Comparison of ENCODE assay signal across 9 cellular contexts in the genomic region with DNA sequence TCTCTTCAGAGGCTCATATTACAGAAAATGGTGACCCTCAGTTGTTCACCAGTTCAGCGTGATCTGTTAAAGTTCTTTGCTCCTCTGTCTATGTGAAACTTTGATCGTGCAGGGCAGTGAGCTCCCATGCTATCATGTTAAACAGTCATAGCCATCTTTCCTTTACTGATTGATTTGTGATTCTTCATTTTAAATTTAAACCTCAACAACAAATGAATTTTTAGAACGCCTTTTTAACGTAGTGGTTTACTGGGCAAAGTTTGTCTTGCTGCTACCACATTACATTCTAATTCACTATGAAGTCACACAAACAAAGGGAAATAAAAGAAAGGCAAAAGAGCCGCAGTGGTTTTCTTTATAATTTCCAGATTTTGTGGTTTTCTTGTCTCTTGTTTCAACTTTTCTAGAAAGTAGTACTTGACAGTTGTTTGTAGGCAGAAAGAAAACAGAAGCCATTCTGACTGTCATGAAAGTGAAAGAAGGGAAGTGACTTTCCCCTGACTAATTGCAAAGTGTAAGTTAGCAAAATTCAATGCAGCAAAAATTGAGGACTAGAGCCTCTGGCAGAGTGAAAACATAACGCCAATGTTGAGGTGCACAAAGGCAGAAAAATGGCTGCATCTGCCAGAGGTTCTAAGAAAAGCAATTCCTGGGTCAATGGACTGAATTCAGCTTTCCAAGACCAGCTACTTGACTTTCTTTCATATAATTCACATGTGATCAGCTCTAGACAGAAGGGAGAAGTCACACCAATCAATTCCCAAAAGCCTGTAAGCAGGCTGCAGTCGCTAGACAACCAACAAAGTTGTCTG. TPM values are rescaled to one million over a fixed set of nuclear protein-coding genes. Genes with fewer than 3 reads are reported as not detected.
A peak's percentile ranks its signal among the peaks of the same experiment; 100 is the strongest.
DNase-seq lines count a peak whose midpoint lies in the region; ATAC-seq and TF ChIP-seq lines count a peak whose summit lies in the region.
"Had no signal": no experiment of that assay in that cellular context is flagged by ENCODE, and none has a peak within 500 bp of the region (broad histone marks: within the 10 kb centered on the region; RNA-seq: fewer than 3 reads in every experiment).

No MANE protein-coding gene starts in this region.

- H3K4me1 Mint-ChIP-seq in activated T-cell treated with anti-CD3 and anti-CD28 coated beads, Interleukin-2, amount 50 U/mL, for 24 hours (ENCODE audit: low read depth) = peaks cover 21% of the 10 kb centered on the region
- H3K4me1 Mint-ChIP-seq in T-helper 1 cell treated with Interleukin-12 subunit alpha and Interleukin-12 subunit beta and Interleukin-4 antibody, amounts not matched to agents 30 μg/mL and 1 μg/mL, for 36 hours (ENCODE audit: low read depth) = peaks cover 16% of the 10 kb centered on the region
- H3K4me1 Mint-ChIP-seq in stimulated activated naive B cell treated with anti-CD40 and anti-IgM and Interleukin-4, amounts not matched to agents 10 μg/mL and 1 μg/mL and 100 μg/mL, for 72 hours = peaks cover 8 to 12% of the 10 kb centered on the region in 2 donors

- no peak for TF ChIP-seq CTCF in esophagus muscularis mucosa (IDR thresholded peaks at IDR 0.05)

- ATAC-seq in HG02870 (IDR thresholded peaks at IDR 0.05; ENCODE audit: unreplicated experiment) = peak; percentile 93
- ATAC-seq in stimulated activated naive B cell treated with anti-CD40 and anti-IgM and Interleukin-4, amounts not matched to agents 10 μg/mL and 1 μg/mL and 100 μg/mL, for 72 hours (replicated peaks) = peak; percentile 83 to 92

- H3K9me3 ChIP-seq in esophagus muscularis mucosa = no peaks in the 10 kb centered on the region

- H3K4me3 ChIP-seq in esophagus muscularis mucosa = no peak overlapping the region

- no peaks in the 10 kb centered on the region for H3K4me1 ChIP-seq in esophagus muscularis mucosa

- no peaks in the 10 kb centered on the region for H3K36me3 ChIP-seq in esophagus muscularis mucosa

- WGBS in esophagus muscularis mucosa = 47% methylated on average over 7 of the region's 7 CpGs

- H3K4me3 Mint-ChIP-seq in activated T-cell treated with anti-CD3 and anti-CD28 coated beads, Interleukin-2, amount 50 U/mL, for 24 hours = peak overlapping the region; percentile 49
- H3K4me3 Mint-ChIP-seq in T-helper 1 cell treated with Interleukin-12 subunit alpha and Interleukin-12 subunit beta and Interleukin-4 antibody, amounts not matched to agents 30 μg/mL and 1 μg/mL, for 36 hours = peak overlapping the region; percentile 41
- no peak overlapping the region for H3K4me3 Mint-ChIP-seq in stimulated activated naive B cell treated with anti-CD40 and anti-IgM and Interleukin-4, amounts not matched to agents 10 μg/mL and 1 μg/mL and 100 μg/mL, for 72 hours

- no peak overlapping the region for H3K27ac ChIP-seq in esophagus muscularis mucosa (replicated peaks in 1 of 4)

- peaks cover 10% of the 10 kb centered on the region for H3K9me3 Mint-ChIP-seq in activated T-cell treated with anti-CD3 and anti-CD28 coated beads, Interleukin-2, amount 50 U/mL, for 24 hours
- H3K9me3 Mint-ChIP-seq in T-helper 1 cell treated with Interleukin-12 subunit alpha and Interleukin-12 subunit beta and Interleukin-4 antibody, amounts not matched to agents 30 μg/mL and 1 μg/mL, for 36 hours = peaks cover 6% of the 10 kb centered on the region
- H3K9me3 Mint-ChIP-seq in stimulated activated naive B cell treated with anti-CD40 and anti-IgM and Interleukin-4, amounts not matched to agents 10 μg/mL and 1 μg/mL and 100 μg/mL, for 72 hours = peaks cover 4 to 5% of the 10 kb centered on the region in 2 donors

- H3K27ac Mint-ChIP-seq in activated T-cell treated with anti-CD3 and anti-CD28 coated beads, Interleukin-2, amount 50 U/mL, for 24 hours = peak overlapping the region; percentile 79
- H3K27ac Mint-ChIP-seq in T-helper 1 cell treated with Interleukin-12 subunit alpha and Interleukin-12 subunit beta and Interleukin-4 antibody, amounts not matched to agents 30 μg/mL and 1 μg/mL, for 36 hours = peak overlapping the region; percentile 65
- peak overlapping the region; percentile 14 for H3K27ac Mint-ChIP-seq in stimulated activated naive B cell treated with anti-CD40 and anti-IgM and Interleukin-4, amounts not matched to agents 10 μg/mL and 1 μg/mL and 100 μg/mL, for 72 hours

- TF ChIP-seq POLR2A in esophagus muscularis mucosa (IDR thresholded peaks at IDR 0.05; ENCODE audit: low read depth) = no peak

- no peak for DNase-seq in activated T-cell treated with anti-CD3 and anti-CD28 coated beads, Interleukin-2, amount 50 U/mL, for 24 hours
- DNase-seq in activated T-cell treated with anti-CD3 and anti-CD28 coated beads for 4 hours (no peak), NCI-H1694 treated with DMSO at 0.1 percent for 48 hours (lab: John Stamatoyannopoulos, UW) (no peak), esophagus muscularis mucosa (ENCODE audit: extremely low spot score) (no peak), NCI-H2196 treated with DMSO at 0.1 percent for 48 hours (lab: John Stamatoyannopoulos, UW; ENCODE audit: unreplicated experiment) (no peak)
- no peak for DNase-seq in stimulated activated naive B cell treated with anti-CD40 and anti-IgM and Interleukin-4, amounts not matched to agents 10 μg/mL and 1 μg/mL and 100 μg/mL, for 72 hours

- no peaks in the 10 kb centered on the region for H3K27me3 ChIP-seq in esophagus muscularis mucosa

- no peaks in the 10 kb centered on the region for H3K36me3 Mint-ChIP-seq in activated T-cell treated with anti-CD3 and anti-CD28 coated beads, Interleukin-2, amount 50 U/mL, for 24 hours (ENCODE audit: low read depth)
- no peaks in the 10 kb centered on the region for H3K36me3 Mint-ChIP-seq in T-helper 1 cell treated with Interleukin-12 subunit alpha and Interleukin-12 subunit beta and Interleukin-4 antibody, amounts not matched to agents 30 μg/mL and 1 μg/mL, for 36 hours (ENCODE audit: low read depth)
- peaks cover 4 to 5% of the 10 kb centered on the region in 2 donors for H3K36me3 Mint-ChIP-seq in stimulated activated naive B cell treated with anti-CD40 and anti-IgM and Interleukin-4, amounts not matched to agents 10 μg/mL and 1 μg/mL and 100 μg/mL, for 72 hours

- intact Hi-C loops in esophagus muscularis mucosa (cut with DNase I) = no loop called here

- TF ChIP-seq EP300 in esophagus muscularis mucosa (IDR thresholded peaks at IDR 0.05) = no peak

- peaks cover 26% of the 10 kb centered on the region for H3K27me3 Mint-ChIP-seq in activated T-cell treated with anti-CD3 and anti-CD28 coated beads, Interleukin-2, amount 50 U/mL, for 24 hours
- peaks cover 75% of the 10 kb centered on the region for H3K27me3 Mint-ChIP-seq in T-helper 1 cell treated with Interleukin-12 subunit alpha and Interleukin-12 subunit beta and Interleukin-4 antibody, amounts not matched to agents 30 μg/mL and 1 μg/mL, for 36 hours (ENCODE audit: low read depth)
- peaks cover 8 to 24% of the 10 kb centered on the region in 2 donors for H3K27me3 Mint-ChIP-seq in stimulated activated naive B cell treated with anti-CD40 and anti-IgM and Interleukin-4, amounts not matched to agents 10 μg/mL and 1 μg/mL and 100 μg/mL, for 72 hours

RNA-seq across cellular contexts. Expression of a gene that starts 7.0 kb away (rescaled TPM):
- total RNA-seq in esophagus muscularis mucosa = not detected
- total RNA-seq: fibroblast of lung had no signal

RNA-seq across cellular contexts. Expression of a gene that starts 10.2 kb away (rescaled TPM):
- not detected for total RNA-seq in esophagus muscularis mucosa
- total RNA-seq: fibroblast of lung had no signal

RNA-seq across cellular contexts. Expression of a gene that starts 22.5 kb away (rescaled TPM):
- 10 to 100 TPM; 19.2 to 22.8 (median 21.3) TPM for total RNA-seq in esophagus muscularis mucosa

RNA-seq across cellular contexts. Expression of a gene that starts 27.5 kb away (rescaled TPM):
- not detected for total RNA-seq in esophagus muscularis mucosa
- total RNA-seq: fibroblast of lung had no signal

RNA-seq across cellular contexts. Expression of a gene that starts 51.2 kb away (rescaled TPM):
- not detected for total RNA-seq in esophagus muscularis mucosa
- total RNA-seq: fibroblast of lung had no signal

Comparison
In these comparisons a context has a peak if more than half of its experiments do, and no peak if none do; other contexts are left out.
1. H3K27ac Mint-ChIP-seq: peak in every context shown above with its lines; median percentile 79 in activated T-cell treated with anti-CD3 and anti-CD28 coated beads, Interleukin-2, amount 50 U/mL, for 24 hours; 65 in T-helper 1 cell treated with Interleukin-12 subunit alpha and Interleukin-12 subunit beta and Interleukin-4 antibody, amounts not matched to agents 30 μg/mL and 1 μg/mL, for 36 hours; 14 in stimulated activated naive B cell treated with anti-CD40 and anti-IgM and Interleukin-4, amounts not matched to agents 10 μg/mL and 1 μg/mL and 100 μg/mL, for 72 hours.
2. H3K4me3 Mint-ChIP-seq: peak in activated T-cell treated with anti-CD3 and anti-CD28 coated beads, Interleukin-2, amount 50 U/mL, for 24 hours (single experiment) and T-helper 1 cell treated with Interleukin-12 subunit alpha and Interleukin-12 subunit beta and Interleukin-4 antibody, amounts not matched to agents 30 μg/mL and 1 μg/mL, for 36 hours (single experiment); none in stimulated activated naive B cell treated with anti-CD40 and anti-IgM and Interleukin-4, amounts not matched to agents 10 μg/mL and 1 μg/mL and 100 μg/mL, for 72 hours (0 of 2).